ENCODE assay signal across 8 cellular contexts in genomic region chr16:8959921-8960787, GRCh38. TPM values are rescaled to one million over a fixed set of nuclear protein-coding genes. Genes with fewer than 3 reads are reported as not detected.
A peak's percentile ranks its signal among the peaks of the same experiment; 100 is the strongest.
DNase-seq lines count a peak whose midpoint lies in the region; ATAC-seq, FAIRE-seq and TF ChIP-seq lines count a peak whose summit lies in the region.

No MANE protein-coding gene starts in this region.

- CTCF ChIA-PET in A549 (lab: Yijun Ruan, JAX): interaction anchor here (1.2 to 1.7 kb wide), 7 partner anchors 12 to 178 kb away, joined by 3 to 8 read pairs (median 3); no protein-coding TSS in a partner anchor

- H3K9ac ChIP-seq in H9 (ENCODE audit: extremely low read depth, insufficient read length, low read length): no peak overlapping the region

- peaks cover 16% of the 10 kb centered on the region for H3K23me2 ChIP-seq in H9 (ENCODE audit: insufficient read length, low read depth, low read length, poor library complexity, severe bottlenecking)

- no peak overlapping the region for H3K18ac ChIP-seq in H9 (ENCODE audit: insufficient read length, low read depth, low read length)

- H3K27ac Mint-ChIP-seq in H9: peak overlapping the region in 2 of 3 experiments; percentile 28 to 64; a peak in 2 of 7 replicates
- H3K27ac Mint-ChIP-seq in activated T-cell treated with anti-CD3 and anti-CD28 coated beads, Interleukin-2, amount 50 U/mL, for 72 hours: peak overlapping the region; percentile 87

- H3K36me3 Mint-ChIP-seq in H9 (ENCODE audit: insufficient read depth in 1 of 3, low read depth in 3 of 3): peaks cover 0 to 8% (median 0%) of the 10 kb centered on the region in 3 experiments; a peak in 3 of 7 replicates
- peaks cover 6 to 7% of the 10 kb centered on the region in 2 donors for H3K36me3 Mint-ChIP-seq in activated T-cell treated with anti-CD3 and anti-CD28 coated beads, Interleukin-2, amount 50 U/mL, for 72 hours (ENCODE audit: insufficient read depth in 2 of 2)

- H3K27me3 ChIP-seq in H9 (ENCODE audit: insufficient read depth, low read length) (no peaks in the 10 kb centered on the region), tibial nerve (no peaks in the 10 kb centered on the region)

- no peaks in the 10 kb centered on the region for H3K9me3 ChIP-seq in A549
- H3K9me3 ChIP-seq in H9 (ENCODE audit: control insufficient read depth, low read depth, low read length): no peaks in the 10 kb centered on the region
- H3K9me3 ChIP-seq in iPS-18c (ENCODE audit: control insufficient read depth, insufficient read depth, low read length): no peaks in the 10 kb centered on the region
- no peaks in the 10 kb centered on the region for H3K9me3 ChIP-seq in tibial nerve

- H3K79me2 ChIP-seq in H9 (ENCODE audit: insufficient read depth, low read length): peaks cover 72% of the 10 kb centered on the region; the same call in 1 of the 2 replicates

- no peak overlapping the region for H2BK20ac ChIP-seq in H9 (ENCODE audit: low read depth, low read length, poor library complexity, severe bottlenecking)

- peaks cover 6% of the 10 kb centered on the region for H3K79me1 ChIP-seq in H9 (ENCODE audit: insufficient read depth, low read depth, low read length, poor library complexity, severe bottlenecking)

- no peak overlapping the region for H2BK120ac ChIP-seq in H9 (ENCODE audit: low read depth, low read length, poor library complexity, severe bottlenecking)

- no peak overlapping the region for H2AK5ac ChIP-seq in H9 (ENCODE audit: insufficient read length, low read length)

- peak overlapping the region; percentile 98 for H3K4me2 ChIP-seq in A549
- peak overlapping the region; percentile 42 for H3K4me2 ChIP-seq in H9 (ENCODE audit: insufficient read depth, insufficient read length, low read length)

- H3K4me1 Mint-ChIP-seq in H9: peaks cover 63 to 70% of the 10 kb centered on the region in 2 experiments
- H3K4me1 Mint-ChIP-seq in activated T-cell treated with anti-CD3 and anti-CD28 coated beads, Interleukin-2, amount 50 U/mL, for 72 hours (ENCODE audit: low read depth): peaks cover 78% of the 10 kb centered on the region

- no peak for TF ChIP-seq CTCF in A549 (IDR thresholded peaks at IDR 0.05)
- TF ChIP-seq CTCF in H9 (conservative IDR thresholded peaks at IDR 0.05): no peak
- TF ChIP-seq CTCF in tibial nerve (IDR thresholded peaks at IDR 0.05): no peak

- POLR2A ChIA-PET in A549 (lab: Yijun Ruan, JAX): interaction anchor here (1.0 kb wide), 1 partner anchor 91 kb away, joined by 7 read pairs; the partner anchor contains the start of gene CARHSP1

- TF ChIP-seq POLR2A in A549 (IDR thresholded peaks at IDR 0.05; ENCODE audit: low read length): no peak
- TF ChIP-seq POLR2A in tibial nerve (IDR thresholded peaks at IDR 0.05): no peak

- H4K5ac ChIP-seq in H9 (ENCODE audit: insufficient read length, low read depth, low read length): no peak overlapping the region

- FAIRE-seq in A549 (lab: Jason Lieb, UNC): no peak

- no peaks in the 10 kb centered on the region for H3K36me3 ChIP-seq in tibial nerve

- H3T11ph ChIP-seq in H9 (ENCODE audit: low read length): no peak overlapping the region

- peak overlapping the region; percentile 21 to 61 for H3K4me3 Mint-ChIP-seq in H9
- peak overlapping the region; percentile 94 to 95 for H3K4me3 Mint-ChIP-seq in activated T-cell treated with anti-CD3 and anti-CD28 coated beads, Interleukin-2, amount 50 U/mL, for 72 hours

- ATAC-seq in A549 (peak in 1 of 2 experiments; percentile 4; a peak in 1 of 6 replicates), GM19455 (IDR thresholded peaks at IDR 0.05; ENCODE audit: unreplicated experiment) (no peak), HG02763 (IDR thresholded peaks at IDR 0.05; ENCODE audit: unreplicated experiment) (no peak)
- peak; percentile 23 to 36 for ATAC-seq in activated T-cell treated with anti-CD3 and anti-CD28 coated beads, Interleukin-2, amount 50 U/mL, for 72 hours (replicated peaks in 1 of 2)

- H2BK12ac ChIP-seq in H9 (ENCODE audit: insufficient read length, low read depth, low read length): no peak overlapping the region

- WGBS in A549 (ENCODE audit: missing lambda C conversion rate): 51% methylated on average over 12 of the region's 12 CpGs
- no CpG with 5 or more reads among the region's 12 CpGs for WGBS in H9 (ENCODE audit: extremely low coverage, insufficient read length, low lambda C conversion rate)
- 18 to 21% methylated on average over 12 of the region's 12 CpGs for WGBS in tibial nerve, 2 donors

- H2AFZ ChIP-seq in H9 (ENCODE audit: low read length): no peak overlapping the region

- H4K8ac ChIP-seq in H9 (replicated peaks; ENCODE audit: insufficient read length, low read depth, low read length): no peak overlapping the region

- no peak overlapping the region for H3K14ac ChIP-seq in H9 (ENCODE audit: insufficient read depth, low read length)

- no peak overlapping the region for H3K4ac ChIP-seq in H9 (ENCODE audit: low read depth, low read length)

- H3K27me3 Mint-ChIP-seq in H9 (ENCODE audit: low read depth): peaks cover 11% of the 10 kb centered on the region
- H3K27me3 Mint-ChIP-seq in activated T-cell treated with anti-CD3 and anti-CD28 coated beads, Interleukin-2, amount 50 U/mL, for 72 hours (ENCODE audit: low read depth): no peaks in the 10 kb centered on the region

- no peak for TF ChIP-seq RAD21 in A549 (conservative IDR thresholded peaks at IDR 0.05 in 1 of 2, IDR thresholded peaks at IDR 0.05 in 1 of 2)

- H2BK15ac ChIP-seq in H9 (ENCODE audit: low read depth, low read length): no peak overlapping the region

- peaks cover 0 to 5% of the 10 kb centered on the region in 2 experiments; a peak in 1 of 5 replicates for H3K9me3 Mint-ChIP-seq in H9
- H3K9me3 Mint-ChIP-seq in activated T-cell treated with anti-CD3 and anti-CD28 coated beads, Interleukin-2, amount 50 U/mL, for 72 hours: no peaks in the 10 kb centered on the region

- no peak overlapping the region for H4K91ac ChIP-seq in H9 (ENCODE audit: insufficient read length, low read depth, low read length)

- H3K27ac ChIP-seq in A549 (no peak overlapping the region), H9 (ENCODE audit: insufficient read length, low read depth, low read length) (no peak overlapping the region), tibial nerve (peak overlapping the region in 3 of 4 donors; percentile 21 to 64 (median 41))

- DNase-seq in A549 (ENCODE audit: low read depth in 1 of 2, low spot score in 1 of 2) (no peak), H9 (no peak), tibial nerve (ENCODE audit: low spot score in 2 of 2) (no peak), NCI-H1436 treated with DMSO at 0.1 percent for 48 hours (lab: John Stamatoyannopoulos, UW) (no peak)
- DNase-seq in activated T-cell treated with anti-CD3 and anti-CD28 coated beads, Interleukin-2, amount 50 U/mL, for 72 hours: peak; percentile 24 to 31

- H3K56ac ChIP-seq in H9 (ENCODE audit: insufficient read length, low read depth, low read length): no peak overlapping the region

- no peak overlapping the region for H3K4me3 ChIP-seq in A549
- H3K4me3 ChIP-seq in iPS-18c (ENCODE audit: insufficient read depth, low read depth, low read length): peak overlapping the region; percentile 26
- H3K4me3 ChIP-seq in tibial nerve: no peak overlapping the region

- H3K4me1 ChIP-seq in A549: peaks cover 58% of the 10 kb centered on the region
- H3K4me1 ChIP-seq in H9 (ENCODE audit: insufficient read depth, low read length): peaks cover 27% of the 10 kb centered on the region; the same call in 1 of the 2 replicates
- H3K4me1 ChIP-seq in tibial nerve: peaks cover 0 to 79% (median 67%) of the 10 kb centered on the region in 4 donors

- H3K23ac ChIP-seq in H9 (ENCODE audit: insufficient read length, low read depth, low read length): no peak overlapping the region

- no peak overlapping the region for H2BK5ac ChIP-seq in H9 (ENCODE audit: insufficient read length, low read length)

- TF ChIP-seq EP300 in A549 (IDR thresholded peaks at IDR 0.05) (no peak), tibial nerve (IDR thresholded peaks at IDR 0.05) (no peak)

- no peaks in the 10 kb centered on the region for H4K20me1 ChIP-seq in H9 (ENCODE audit: control insufficient read depth, insufficient read depth, insufficient read length)

TF ChIP-seq in A549, 52 proteins besides CTCF, POLR2A, EP300 and RAD21:
- TF ChIP-seq NR3C1 (IDR thresholded peaks at IDR 0.05) (no peak), KDM5A (IDR thresholded peaks at IDR 0.05) (no peak), CBX8 (IDR thresholded peaks at IDR 0.05) (no peak), MYC (IDR thresholded peaks at IDR 0.05; ENCODE audit: borderline replicate concordance, low read length) (no peak), SMC3 (IDR thresholded peaks at IDR 0.05) (no peak), JUN (IDR thresholded peaks at IDR 0.05) (no peak), HDAC2 (IDR thresholded peaks at IDR 0.05) (no peak), ZNF302 (CRISPR knock-in tag; IDR thresholded peaks at IDR 0.05) (no peak), SREBF2 (IDR thresholded peaks at IDR 0.05) (no peak), RARB (CRISPR knock-in tag; IDR thresholded peaks at IDR 0.05) (no peak), KDM1A (IDR thresholded peaks at IDR 0.05; ENCODE audit: low read depth) (no peak), NPAS2 (CRISPR knock-in tag; IDR thresholded peaks at IDR 0.05; ENCODE audit: borderline replicate concordance) (no peak), MAFK (IDR thresholded peaks at IDR 0.05; ENCODE audit: partially characterized antibody) (no peak)
- TF ChIP-seq, protein P1, sequence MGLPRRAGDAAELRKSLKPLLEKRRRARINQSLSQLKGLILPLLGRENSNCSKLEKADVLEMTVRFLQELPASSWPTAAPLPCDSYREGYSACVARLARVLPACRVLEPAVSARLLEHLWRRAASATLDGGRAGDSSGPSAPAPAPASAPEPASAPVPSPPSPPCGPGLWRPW (IDR thresholded peaks at IDR 0.05): no peak
- TF ChIP-seq, protein P2, sequence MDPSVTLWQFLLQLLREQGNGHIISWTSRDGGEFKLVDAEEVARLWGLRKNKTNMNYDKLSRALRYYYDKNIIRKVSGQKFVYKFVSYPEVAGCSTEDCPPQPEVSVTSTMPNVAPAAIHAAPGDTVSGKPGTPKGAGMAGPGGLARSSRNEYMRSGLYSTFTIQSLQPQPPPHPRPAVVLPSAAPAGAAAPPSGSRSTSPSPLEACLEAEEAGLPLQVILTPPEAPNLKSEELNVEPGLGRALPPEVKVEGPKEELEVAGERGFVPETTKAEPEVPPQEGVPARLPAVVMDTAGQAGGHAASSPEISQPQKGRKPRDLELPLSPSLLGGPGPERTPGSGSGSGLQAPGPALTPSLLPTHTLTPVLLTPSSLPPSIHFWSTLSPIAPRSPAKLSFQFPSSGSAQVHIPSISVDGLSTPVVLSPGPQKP (IDR thresholded peaks at IDR 0.05; ENCODE audit: low read depth, low read length): no peak

RNA-seq across cellular contexts. Expression of gene USP7, which starts 3.6 kb away (rescaled TPM):
- polyA plus RNA-seq in A549 (2011; rRNA removed): 39.6 and 78.6 TPM in 2 replicates
- polyA plus RNA-seq in A549 (2012; cell fraction: cytosol; rRNA removed): 9.1 and 9.3 TPM in 2 replicates
- polyA plus RNA-seq in A549 (2012; cell fraction: nucleus; rRNA removed): 12.8 and 27.0 TPM in 2 replicates
- polyA plus RNA-seq in A549 (2017; fragmentation: RNase III; extraction: RNeasy Plus Mini Kit Qiagen cat#74134 plus additional on column Dnase treatment): 65.7 to 66.6 TPM (median 65.9 TPM) in 3 replicates
- polyA minus RNA-seq in A549 (2011; rRNA and poly(A)+ RNA removed): 122 and 194 TPM in 2 replicates
- 182 and 192 TPM in 2 replicates for total RNA-seq in H9 (2021)
- 100 to 1,000 TPM; 126 to 131 TPM for total RNA-seq in activated T-cell treated with anti-CD3 and anti-CD28 coated beads, Interleukin-2, amount 50 U/mL, for 72 hours
- total RNA-seq in tibial nerve: 100 to 1,000 TPM in 1 of 4 donors, 10 to 100 TPM in 3; 83.4 to 114 (median 89.6) TPM

Comparison
In these comparisons a context has a peak if more than half of its experiments do, and no peak if none do; other contexts are left out.
1. ATAC-seq: peak in activated T-cell treated with anti-CD3 and anti-CD28 coated beads, Interleukin-2, amount 50 U/mL, for 72 hours (2 of 2); none in GM19455 (single experiment) and HG02763 (single experiment).
2. DNase-seq: peak in activated T-cell treated with anti-CD3 and anti-CD28 coated beads, Interleukin-2, amount 50 U/mL, for 72 hours (2 of 2); none in A549 (0 of 2), H9 (single experiment), tibial nerve (0 of 2) and NCI-H1436 treated with DMSO at 0.1 percent for 48 hours (single experiment).
3. H3K27ac ChIP-seq: peak in tibial nerve (3 of 4); none in A549 (0 of 2) and H9 (single experiment).